ENCODE assay signal across 19 cellular contexts in genomic region chr4:40112393-40112792, GRCh38. TPM values are rescaled to one million over a fixed set of nuclear protein-coding genes. Genes with fewer than 3 reads are reported as not detected.
DNase-seq lines count a peak whose midpoint lies in the region; ATAC-seq and TF ChIP-seq lines count a peak whose summit lies in the region.
"Had no signal": no experiment of that assay in that cellular context is flagged by ENCODE, and none has a peak within 500 bp of the region (broad histone marks: within the 10 kb centered on the region; RNA-seq: fewer than 3 reads in every experiment).

No MANE protein-coding gene starts in this region.

- no peak for ATAC-seq in activated CD4-positive, alpha-beta T cell treated with anti-CD3 and anti-CD28 coated beads for 36 hours
- ATAC-seq in T-helper 17 cell (no peak), HG02623 (IDR thresholded peaks at IDR 0.05; ENCODE audit: unreplicated experiment) (no peak)

- H3K27me3 ChIP-seq in BE2C, result no peaks in the 10 kb centered on the region
- no peaks in the 10 kb centered on the region for H3K27me3 ChIP-seq in SJCRH30

- POLR2A ChIA-PET in activated CD4-positive, alpha-beta T cell treated with anti-CD3 and anti-CD28 coated beads for 36 hours (lab: Charles Lee), result interaction anchor here (0.7 kb wide), 1 partner anchor 379 kb away, joined by 5 read pairs; no protein-coding TSS in a partner anchor

- intact Hi-C loops in activated CD4-positive, alpha-beta T cell treated with anti-CD3 and anti-CD28 coated beads for 36 hours (cut with DNase I, micrococcal nuclease), result no loop called here

- TF ChIP-seq CTCF in mesothelial cell of epicardium (IDR thresholded peaks at IDR 0.05; ENCODE audit: unreplicated experiment) (no peak), BE2C (IDR thresholded peaks at IDR 0.05; ENCODE audit: low read depth, low read length) (no peak)

- no peaks in the 10 kb centered on the region for H3K9me3 Mint-ChIP-seq in activated CD4-positive, alpha-beta T cell treated with anti-CD3 and anti-CD28 coated beads for 36 hours (ENCODE audit: low read depth)
- H3K9me3 Mint-ChIP-seq in mesothelial cell of epicardium, result no peaks in the 10 kb centered on the region
- H3K9me3 Mint-ChIP-seq: CD4-positive, alpha-beta T cell; HFFc6 had no signal

- peak overlapping the region; percentile 14 for H3K27ac Mint-ChIP-seq in activated CD4-positive, alpha-beta T cell treated with anti-CD3 and anti-CD28 coated beads for 36 hours
- H3K27ac Mint-ChIP-seq in T-helper 17 cell (peak overlapping the region; percentile 83), mesothelial cell of epicardium (peak overlapping the region; percentile 66)
- H3K27ac Mint-ChIP-seq: CD4-positive, alpha-beta T cell; HFFc6 had no signal

- CTCF ChIA-PET in activated CD4-positive, alpha-beta T cell treated with anti-CD3 and anti-CD28 coated beads for 36 hours (lab: Charles Lee), result interaction anchor here (1.0 kb wide), 1 partner anchor 8 kb away, joined by 4 read pairs; no protein-coding TSS in a partner anchor

- no peaks in the 10 kb centered on the region for H3K36me3 ChIP-seq in BE2C
- H3K36me3 ChIP-seq in SJCRH30, result peaks cover 5% of the 10 kb centered on the region; the same call in 1 of the 2 replicates

- H3K36me3 Mint-ChIP-seq in activated CD4-positive, alpha-beta T cell treated with anti-CD3 and anti-CD28 coated beads for 36 hours (ENCODE audit: low read depth), result peaks cover 20% of the 10 kb centered on the region
- H3K36me3 Mint-ChIP-seq in T-helper 17 cell (ENCODE audit: low read depth) (peaks cover 2% of the 10 kb centered on the region), mesothelial cell of epicardium (peaks cover 37% of the 10 kb centered on the region)

- no peak overlapping the region for H3K27ac ChIP-seq in caudate nucleus (ENCODE audit: low read depth, low read length)
- H3K27ac ChIP-seq in SJCRH30, result no peak overlapping the region
- H3K27ac ChIP-seq: 22Rv1 had no signal

- H3K4me1 ChIP-seq in BE2C, result no peaks in the 10 kb centered on the region
- no peaks in the 10 kb centered on the region for H3K4me1 ChIP-seq in SJCRH30

- H3K27me3 Mint-ChIP-seq in activated CD4-positive, alpha-beta T cell treated with anti-CD3 and anti-CD28 coated beads for 36 hours, result no peaks in the 10 kb centered on the region
- H3K27me3 Mint-ChIP-seq in T-helper 17 cell (no peaks in the 10 kb centered on the region), mesothelial cell of epicardium (ENCODE audit: low read depth) (no peaks in the 10 kb centered on the region)
- H3K27me3 Mint-ChIP-seq: CD4-positive, alpha-beta T cell had no signal

- no peak for DNase-seq in activated CD4-positive, alpha-beta T cell treated with anti-CD3 and anti-CD28 coated beads for 36 hours
- DNase-seq in activated CD4-positive, alpha-beta T cell treated with anti-CD3 and anti-CD28 coated beads, Interleukin-2, amount 50 U/mL, for 48 hours, result no peak
- no peak for DNase-seq in T-helper 17 cell
- DNase-seq in mesothelial cell of epicardium (ENCODE audit: low spot score in 2 of 2, unreplicated experiment in 2 of 2), result no peak
- no peak for DNase-seq in caudate nucleus (lab: John Stamatoyannopoulos, UW)
- DNase-seq in BE2C, result no peak
- no peak for DNase-seq in SJCRH30
- DNase-seq: ACHN; C1 segment of cervical spinal cord; CD4-positive, alpha-beta T cell; COR-L47; DMS153; DND-41; GF-D8; GOT3; HCEC 1CT; HFFc6 had no signal

- H3K4me3 Mint-ChIP-seq in activated CD4-positive, alpha-beta T cell treated with anti-CD3 and anti-CD28 coated beads for 36 hours, result no peak overlapping the region
- H3K4me3 Mint-ChIP-seq in T-helper 17 cell, result no peak overlapping the region
- H3K4me3 Mint-ChIP-seq in mesothelial cell of epicardium, result no peak overlapping the region
- H3K4me3 Mint-ChIP-seq: CD4-positive, alpha-beta T cell; HFFc6 had no signal

- H3K9me3 ChIP-seq in T-helper 17 cell (ENCODE audit: control insufficient read depth, low read length, poor library complexity, severe bottlenecking), result no peaks in the 10 kb centered on the region
- no peaks in the 10 kb centered on the region for H3K9me3 ChIP-seq in BE2C
- H3K9me3 ChIP-seq in SJCRH30 (replicated peaks), result no peaks in the 10 kb centered on the region

- peaks cover 3% of the 10 kb centered on the region for H3K4me1 Mint-ChIP-seq in activated CD4-positive, alpha-beta T cell treated with anti-CD3 and anti-CD28 coated beads for 36 hours
- H3K4me1 Mint-ChIP-seq in T-helper 17 cell (no peaks in the 10 kb centered on the region), mesothelial cell of epicardium (no peaks in the 10 kb centered on the region)

- H3K4me3 ChIP-seq in BE2C (ENCODE audit: low read depth, low read length) (no peak overlapping the region), SJCRH30 (no peak overlapping the region)

RNA-seq across cellular contexts. Expression of gene N4BP2, which starts 55.7 kb away (rescaled TPM):
- 10 to 100 TPM; 16.2 to 23.2 TPM for total RNA-seq in activated CD4-positive, alpha-beta T cell treated with anti-CD3 and anti-CD28 coated beads for 36 hours
- 10 to 100 TPM; 16.6 to 22.4 TPM for total RNA-seq in T-helper 17 cell
- total RNA-seq in mesothelial cell of epicardium, result 38.9 to 41.0 TPM (median 40.6 TPM) in 3 replicates
- polyA plus RNA-seq in BE2C (2012; ENCODE audit: insufficient read depth, insufficient read length, low read depth), result 1.1 TPM
- total RNA-seq in SJCRH30 (2014; rRNA removed; shearing (Covaris generic)), result 17.9 and 20.6 TPM in 2 replicates

Comparison
In these comparisons a context has a peak if more than half of its experiments do, and no peak if none do; other contexts are left out.
1. H3K27ac Mint-ChIP-seq: peak in every context shown above with its lines; median percentile 83 in T-helper 17 cell; 66 in mesothelial cell of epicardium; 14 in activated CD4-positive, alpha-beta T cell treated with anti-CD3 and anti-CD28 coated beads for 36 hours.